1 cellular context compared by ENCODE assay signal in the genomic region with DNA sequence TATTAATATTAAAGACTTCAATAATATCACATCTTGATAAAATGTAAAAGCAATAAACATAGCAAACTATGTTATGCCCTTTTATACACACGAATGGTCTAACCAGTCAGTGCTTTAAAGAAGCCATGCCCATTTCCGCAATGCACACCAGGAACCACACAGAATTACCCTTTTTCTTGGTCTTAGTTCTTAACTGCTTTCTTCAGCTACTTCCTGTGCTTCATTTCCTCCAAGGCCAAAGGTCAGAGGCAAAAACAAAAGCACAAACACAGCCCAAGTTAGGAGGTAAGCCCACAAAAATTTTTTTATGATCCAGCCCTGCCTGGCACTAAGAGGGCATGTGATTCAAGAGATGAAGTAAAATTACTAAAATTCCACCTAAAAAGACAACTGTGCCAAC.
TF ChIP-seq lines count a peak whose summit lies in the region.

No MANE protein-coding gene starts in this region.

TF ChIP-seq in SK-N-SH, 30 proteins besides CTCF, POLR2A, EP300 and RAD21 (continued from another document):
- no peak for TF ChIP-seq REST (IDR thresholded peaks at IDR 0.05; ENCODE audit: low read depth, low read length)
- TF ChIP-seq PBX3 (IDR thresholded peaks at IDR 0.05): no peak
- no peak for TF ChIP-seq GATA2 (CRISPR knock-in tag; IDR thresholded peaks at IDR 0.05)
- no peak for TF ChIP-seq EZH2phosphoT487 (IDR thresholded peaks at IDR 0.05; ENCODE audit: borderline replicate concordance, low read depth)
- TF ChIP-seq GABPA (IDR thresholded peaks at IDR 0.05; ENCODE audit: low read depth): no peak
- TF ChIP-seq YY1 (IDR thresholded peaks at IDR 0.05; ENCODE audit: low read depth): no peak
- TF ChIP-seq FOXM1 (IDR thresholded peaks at IDR 0.05; ENCODE audit: low read depth): no peak
- TF ChIP-seq JUND (IDR thresholded peaks at IDR 0.05): no peak
- TF ChIP-seq, protein P1, sequence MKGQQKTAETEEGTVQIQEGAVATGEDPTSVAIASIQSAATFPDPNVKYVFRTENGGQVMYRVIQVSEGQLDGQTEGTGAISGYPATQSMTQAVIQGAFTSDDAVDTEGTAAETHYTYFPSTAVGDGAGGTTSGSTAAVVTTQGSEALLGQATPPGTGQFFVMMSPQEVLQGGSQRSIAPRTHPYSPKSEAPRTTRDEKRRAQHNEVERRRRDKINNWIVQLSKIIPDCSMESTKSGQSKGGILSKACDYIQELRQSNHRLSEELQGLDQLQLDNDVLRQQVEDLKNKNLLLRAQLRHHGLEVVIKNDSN (IDR thresholded peaks at IDR 0.05; ENCODE audit: borderline replicate concordance, low read depth): no peak
- TF ChIP-seq MAX (IDR thresholded peaks at IDR 0.05; ENCODE audit: low read depth): no peak
- TF ChIP-seq, protein P2, sequence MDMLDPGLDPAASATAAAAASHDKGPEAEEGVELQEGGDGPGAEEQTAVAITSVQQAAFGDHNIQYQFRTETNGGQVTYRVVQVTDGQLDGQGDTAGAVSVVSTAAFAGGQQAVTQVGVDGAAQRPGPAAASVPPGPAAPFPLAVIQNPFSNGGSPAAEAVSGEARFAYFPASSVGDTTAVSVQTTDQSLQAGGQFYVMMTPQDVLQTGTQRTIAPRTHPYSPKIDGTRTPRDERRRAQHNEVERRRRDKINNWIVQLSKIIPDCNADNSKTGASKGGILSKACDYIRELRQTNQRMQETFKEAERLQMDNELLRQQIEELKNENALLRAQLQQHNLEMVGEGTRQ (IDR thresholded peaks at IDR 0.05; ENCODE audit: borderline replicate concordance, low read depth, low read length): no peak
- TF ChIP-seq CHD2 (IDR thresholded peaks at IDR 0.05; ENCODE audit: low read length, partially characterized antibody): no peak
- TF ChIP-seq TCF12 (IDR thresholded peaks at IDR 0.05): no peak
- no peak for TF ChIP-seq SMC3 (IDR thresholded peaks at IDR 0.05; ENCODE audit: low read depth, low read length)
